1 cellular context compared by ENCODE assay signal in genomic region chr20:2835331-2835796, GRCh38.
TF ChIP-seq lines count a peak whose summit lies in the region.

No MANE protein-coding gene starts in this region.

TF ChIP-seq in endothelial cell of umbilical vein, 7 proteins besides CTCF, POLR2A, EP300 and RAD21:
- TF ChIP-seq FOS (IDR thresholded peaks at IDR 0.05; ENCODE audit: borderline replicate concordance, insufficient read depth, low read length) (no peak), MAX (IDR thresholded peaks at IDR 0.05; ENCODE audit: insufficient read depth, insufficient read length) (no peak), MYC (IDR thresholded peaks at IDR 0.05; ENCODE audit: low read depth, low read length) (no peak), GATA2 (IDR thresholded peaks at IDR 0.05; ENCODE audit: insufficient read depth, insufficient read length, low read depth, low read length) (no peak), EZH2 (IDR thresholded peaks at IDR 0.05; ENCODE audit: borderline replicate concordance, low read depth, low read length, severe bottlenecking) (no peak), POLR2AphosphoS5 (IDR thresholded peaks at IDR 0.05; ENCODE audit: insufficient read depth, low read depth, low read length) (no peak), JUN (IDR thresholded peaks at IDR 0.05; ENCODE audit: borderline replicate concordance, insufficient read depth, insufficient read length, low read depth) (no peak)
